16 cellular contexts compared by ENCODE assay signal in the genomic region with DNA sequence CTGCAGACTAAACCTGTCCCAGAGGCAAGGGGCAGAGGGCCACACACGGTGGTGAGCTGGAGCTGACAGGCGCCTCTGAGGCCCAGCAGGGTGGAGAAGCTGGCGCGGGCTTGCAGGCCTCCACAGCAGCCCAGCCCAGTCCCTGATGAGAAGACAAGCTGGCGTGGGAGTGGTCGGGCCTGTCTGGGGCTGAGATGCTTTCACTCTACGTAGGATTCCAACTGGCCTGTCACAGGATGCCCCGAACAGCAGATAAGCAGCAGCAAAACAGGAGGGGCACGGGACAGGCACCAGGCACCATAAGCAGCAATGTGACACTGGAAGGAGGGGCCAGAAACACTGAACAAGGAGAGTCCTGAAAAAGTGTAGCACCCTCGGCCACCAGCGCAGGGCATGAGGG. TPM values are rescaled to one million over a fixed set of nuclear protein-coding genes. Genes with fewer than 3 reads are reported as not detected.
A peak's percentile ranks its signal among the peaks of the same experiment; 100 is the strongest.
DNase-seq lines count a peak whose midpoint lies in the region; TF ChIP-seq lines count a peak whose summit lies in the region.
"Had no signal": no experiment of that assay in that cellular context is flagged by ENCODE, and none has a peak within 500 bp of the region (broad histone marks: within the 10 kb centered on the region; RNA-seq: fewer than 3 reads in every experiment).

No MANE protein-coding gene starts in this region.

- H3K56ac ChIP-seq in mesendoderm (ENCODE audit: low read length) = no peak overlapping the region

- no peaks in the 10 kb centered on the region for H3K36me3 Mint-ChIP-seq in T-helper 2 cell treated with Interferon-gamma antibody and Interleukin-4, amounts not matched to agents 5 μg/mL and 100 μg/mL, for 36 hours (ENCODE audit: low read depth)
- H3K36me3 Mint-ChIP-seq: T-cell had no signal

- intact Hi-C loops in colonic mucosa (cut with DNase I) = no loop called here

- no peak overlapping the region for H4K5ac ChIP-seq in mesendoderm (ENCODE audit: low read length)

- H3K79me1 ChIP-seq in mesendoderm (ENCODE audit: low read length) = no peaks in the 10 kb centered on the region

- no peaks in the 10 kb centered on the region for H3K4me1 Mint-ChIP-seq in T-helper 2 cell treated with Interferon-gamma antibody and Interleukin-4, amounts not matched to agents 5 μg/mL and 100 μg/mL, for 36 hours (ENCODE audit: low read depth)
- H3K4me1 Mint-ChIP-seq: T-cell had no signal

- no peak overlapping the region for H3K4me2 ChIP-seq in mesendoderm (ENCODE audit: low read length)

- no peak overlapping the region for H3K4me3 ChIP-seq in BE2C (ENCODE audit: low read depth, low read length)
- no peak overlapping the region for H3K4me3 ChIP-seq in SJSA1
- H3K4me3 ChIP-seq in fibroblast of villous mesenchyme (ENCODE audit: low read depth, low read length) = no peak overlapping the region
- no peak overlapping the region for H3K4me3 ChIP-seq in mesendoderm (ENCODE audit: low read length)
- no peak overlapping the region for H3K4me3 ChIP-seq in colonic mucosa
- H3K4me3 ChIP-seq: tibial artery had no signal

- no peak for TF ChIP-seq CTCF in BE2C (IDR thresholded peaks at IDR 0.05; ENCODE audit: low read depth, low read length)
- no peak for TF ChIP-seq CTCF in fibroblast of villous mesenchyme (IDR thresholded peaks at IDR 0.05; ENCODE audit: insufficient read depth, low read depth, low read length)
- no peak for TF ChIP-seq CTCF in colonic mucosa (IDR thresholded peaks at IDR 0.05)

- no CpG with 5 or more reads among the region's 11 CpGs for WGBS in mesendoderm (ENCODE audit: extremely low coverage, insufficient coverage, low lambda C conversion rate)

- no peak overlapping the region for H3K27ac ChIP-seq in SJSA1
- H3K27ac ChIP-seq in mesendoderm (ENCODE audit: low read depth, low read length) = no peak overlapping the region
- no peak overlapping the region for H3K27ac ChIP-seq in colonic mucosa
- H3K27ac ChIP-seq: neutrophil, tibial artery had no signal

- H2BK15ac ChIP-seq in mesendoderm (replicated peaks; ENCODE audit: low read depth) = no peak overlapping the region

- H3K79me2 ChIP-seq in mesendoderm (ENCODE audit: control insufficient read depth, insufficient read depth, low read length) = no peaks in the 10 kb centered on the region

- H3K9ac ChIP-seq in mesendoderm (ENCODE audit: low read length) = no peak overlapping the region
- no peak overlapping the region for H3K9ac ChIP-seq in colonic mucosa (ENCODE audit: low read depth in 2 of 2, low read length in 2 of 2)

- H3K27me3 ChIP-seq in BE2C (no peaks in the 10 kb centered on the region), SJSA1 (replicated peaks) (no peaks in the 10 kb centered on the region), mesendoderm (ENCODE audit: insufficient read depth, low read length, poor library complexity) (no peaks in the 10 kb centered on the region), colonic mucosa (no peaks in the 10 kb centered on the region)
- H3K27me3 ChIP-seq: neutrophil, tibial artery had no signal

- no peaks in the 10 kb centered on the region for H3K36me3 ChIP-seq in BE2C
- H3K36me3 ChIP-seq in SJSA1 = no peaks in the 10 kb centered on the region
- H3K36me3 ChIP-seq in mesendoderm (ENCODE audit: control insufficient read depth, insufficient read depth, low read length) = no peaks in the 10 kb centered on the region
- no peaks in the 10 kb centered on the region for H3K36me3 ChIP-seq in colonic mucosa
- H3K36me3 ChIP-seq: neutrophil, tibial artery had no signal

- H3K4ac ChIP-seq in mesendoderm (ENCODE audit: low read depth, low read length) = no peak overlapping the region

- H3K9me3 ChIP-seq in BE2C (no peaks in the 10 kb centered on the region), SJSA1 (replicated peaks) (no peaks in the 10 kb centered on the region), colonic mucosa (no peaks in the 10 kb centered on the region)
- H3K9me3 ChIP-seq: neutrophil, tibial artery had no signal

- no peak overlapping the region for H3K18ac ChIP-seq in mesendoderm (ENCODE audit: low read length)

- no peak overlapping the region for H3K4me3 Mint-ChIP-seq in T-helper 2 cell treated with Interferon-gamma antibody and Interleukin-4, amounts not matched to agents 5 μg/mL and 100 μg/mL, for 36 hours
- H3K4me3 Mint-ChIP-seq: T-cell had no signal

- H4K8ac ChIP-seq in mesendoderm (ENCODE audit: low read depth, low read length) = no peak overlapping the region

- no peaks in the 10 kb centered on the region for H3K27me3 Mint-ChIP-seq in T-helper 2 cell treated with Interferon-gamma antibody and Interleukin-4, amounts not matched to agents 5 μg/mL and 100 μg/mL, for 36 hours (ENCODE audit: low read depth)
- H3K27me3 Mint-ChIP-seq: T-cell had no signal

- DNase-seq in BE2C (peak; percentile 81), SJSA1 (ENCODE audit: low read depth in 1 of 2, low spot score in 2 of 2) (peak; percentile 33 to 60), fibroblast of villous mesenchyme (ENCODE audit: low read depth) (peak; percentile 45), mesendoderm (peak; percentile 55), RPMI8226 (no peak), colonic mucosa (no peak), D341Med (ENCODE audit: low spot score) (no peak)
- DNase-seq in T-helper 2 cell treated with Interferon-gamma antibody and Interleukin-4, amounts not matched to agents 5 μg/mL and 100 μg/mL, for 36 hours (ENCODE audit: low spot score) = no peak
- DNase-seq: activated CD4-positive, alpha-beta T cell treated with anti-CD3 and anti-CD28 coated beads, Interleukin-2, amount 50 U/mL, for 1 hour; anterior cingulate cortex; DMS53; Kasumi-1; NCI-H2081; T-cell; tibial artery had no signal

- no peak overlapping the region for H2BK5ac ChIP-seq in mesendoderm (ENCODE audit: low read length)

- no peak overlapping the region for H2AK5ac ChIP-seq in mesendoderm (ENCODE audit: low read length)

- no peaks in the 10 kb centered on the region for H3K9me3 Mint-ChIP-seq in T-helper 2 cell treated with Interferon-gamma antibody and Interleukin-4, amounts not matched to agents 5 μg/mL and 100 μg/mL, for 36 hours
- H3K9me3 Mint-ChIP-seq: T-cell had no signal

- no peak overlapping the region for H3K27ac Mint-ChIP-seq in T-helper 2 cell treated with Interferon-gamma antibody and Interleukin-4, amounts not matched to agents 5 μg/mL and 100 μg/mL, for 36 hours
- H3K27ac Mint-ChIP-seq: T-cell had no signal

- H3K4me1 ChIP-seq in BE2C (peaks cover 19% of the 10 kb centered on the region), SJSA1 (replicated peaks) (peaks cover 8% of the 10 kb centered on the region), mesendoderm (ENCODE audit: control insufficient read depth, low read depth, low read length) (no peaks in the 10 kb centered on the region), colonic mucosa (no peaks in the 10 kb centered on the region)

- H2BK120ac ChIP-seq in mesendoderm (ENCODE audit: low read depth, low read length) = no peak overlapping the region

- no peak overlapping the region for H3K23ac ChIP-seq in mesendoderm (ENCODE audit: low read length)

RNA-seq across cellular contexts. Expression of a gene that starts 40.1 kb away (rescaled TPM):
- 14.5 TPM for polyA plus RNA-seq in BE2C (2012; ENCODE audit: insufficient read depth, insufficient read length, low read depth)
- total RNA-seq in SJSA1 (2014; rRNA removed; shearing (Covaris generic)) = 49.2 and 49.3 TPM in 2 replicates
- total RNA-seq in fibroblast of villous mesenchyme = 28.9 and 36.7 TPM in 2 replicates
- 32.2 TPM for polyA plus RNA-seq in mesendoderm (2013, experiment 1 of 2)
- polyA plus RNA-seq in mesendoderm (2013, experiment 2 of 2) = 34.1 TPM
- total RNA-seq in colonic mucosa = 10 to 100 TPM; 16.9 to 23.8 TPM

RNA-seq across cellular contexts. Expression of a gene that starts 55.2 kb away (rescaled TPM):
- polyA plus RNA-seq in BE2C (2012; ENCODE audit: insufficient read depth, insufficient read length, low read depth) = 0.42 TPM
- total RNA-seq in SJSA1 (2014; rRNA removed; shearing (Covaris generic)) = 0.28 and 1.3 TPM in 2 replicates
- total RNA-seq in fibroblast of villous mesenchyme (0.64 and 0.86 TPM in 2 replicates), colonic mucosa (10 to 100 TPM; 21.6 to 24.9 TPM)
- polyA plus RNA-seq in mesendoderm (2013, experiment 1 of 2) = 0.77 TPM
- polyA plus RNA-seq in mesendoderm (2013, experiment 2 of 2) = 0.66 TPM

Comparison
In these comparisons a context has a peak if more than half of its experiments do, and no peak if none do; other contexts are left out.
1. DNase-seq: peak in BE2C (single experiment), SJSA1 (2 of 2), fibroblast of villous mesenchyme (single experiment) and mesendoderm (single experiment); none in RPMI8226 (single experiment), colonic mucosa (single experiment), D341Med (single experiment) and T-helper 2 cell treated with Interferon-gamma antibody and Interleukin-4, amounts not matched to agents 5 μg/mL and 100 μg/mL, for 36 hours (single experiment).